2 cellular contexts compared by ENCODE assay signal in the genomic region with DNA sequence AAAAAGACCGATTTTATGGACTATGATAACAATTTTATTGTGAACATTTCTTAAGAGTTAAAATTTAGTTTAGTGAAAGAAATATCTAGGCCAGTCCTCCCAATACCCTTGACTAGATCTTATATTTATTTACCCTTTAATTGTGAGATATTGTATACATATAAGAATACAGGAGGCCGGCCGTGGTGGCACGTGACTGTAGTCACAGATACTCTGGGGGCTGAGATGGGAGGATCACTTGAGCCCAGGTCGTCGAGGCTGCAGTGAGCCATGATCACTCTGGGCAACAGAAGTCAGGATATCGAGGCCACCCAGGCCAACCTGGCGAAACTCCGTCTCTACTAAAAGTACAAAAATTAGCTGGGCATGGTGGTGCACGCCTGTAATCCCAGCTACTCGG.
TF ChIP-seq lines count a peak whose summit lies in the region.

No MANE protein-coding gene starts in this region.

TF ChIP-seq in GM23338, 12 proteins besides CTCF, POLR2A, EP300 and RAD21:
- TF ChIP-seq POLR2AphosphoS5 (IDR thresholded peaks at IDR 0.05; ENCODE audit: low read depth) = no peak
- no peak for TF ChIP-seq REST (IDR thresholded peaks at IDR 0.05; ENCODE audit: unreplicated experiment)
TF ChIP-seq in GM23338: peak in this region for 0.

TF ChIP-seq in endothelial cell of umbilical vein, 7 proteins besides CTCF, POLR2A, EP300 and RAD21:
- TF ChIP-seq MAX (IDR thresholded peaks at IDR 0.05; ENCODE audit: insufficient read depth, insufficient read length) = no peak
- no peak for TF ChIP-seq POLR2AphosphoS5 (IDR thresholded peaks at IDR 0.05; ENCODE audit: insufficient read depth, low read depth, low read length)
- TF ChIP-seq FOS (IDR thresholded peaks at IDR 0.05; ENCODE audit: borderline replicate concordance, insufficient read depth, low read length) = no peak
- no peak for TF ChIP-seq JUN (IDR thresholded peaks at IDR 0.05; ENCODE audit: borderline replicate concordance, insufficient read depth, insufficient read length, low read depth)
- no peak for TF ChIP-seq GATA2 (IDR thresholded peaks at IDR 0.05; ENCODE audit: insufficient read depth, insufficient read length, low read depth, low read length)
- TF ChIP-seq EZH2 (IDR thresholded peaks at IDR 0.05; ENCODE audit: borderline replicate concordance, low read depth, low read length, severe bottlenecking) = no peak
- no peak for TF ChIP-seq MYC (IDR thresholded peaks at IDR 0.05; ENCODE audit: low read depth, low read length)
